ENCODE assay signal across 7 cellular contexts in genomic region chr2:54558976-54559410, GRCh38.
A peak's percentile ranks its signal among the peaks of the same experiment; 100 is the strongest.
DNase-seq lines count a peak whose midpoint lies in the region; ATAC-seq and TF ChIP-seq lines count a peak whose summit lies in the region.

No MANE protein-coding gene starts in this region.

- H3K4me3 ChIP-seq in OCI-LY1 (ENCODE audit: low read depth, low read length, poor library complexity, severe bottlenecking) = peak overlapping the region; percentile 95
- peak overlapping the region; percentile 74 for H3K4me3 ChIP-seq in osteoblast (ENCODE audit: insufficient read depth, low read length)
- H3K4me3 ChIP-seq in SJCRH30 = no peak overlapping the region

- H3K9ac ChIP-seq in OCI-LY1 (ENCODE audit: low read length) = peak overlapping the region; percentile 82

- H3K27me3 ChIP-seq in OCI-LY1 (ENCODE audit: insufficient read depth, low read length) = no peaks in the 10 kb centered on the region
- H3K27me3 ChIP-seq in osteoblast (ENCODE audit: insufficient read depth, low read length) = no peaks in the 10 kb centered on the region
- H3K27me3 ChIP-seq in SJCRH30 = no peaks in the 10 kb centered on the region

- H2AFZ ChIP-seq in OCI-LY1 (ENCODE audit: low read length) (no peak overlapping the region), osteoblast (ENCODE audit: low read length) (no peak overlapping the region)

- no peaks in the 10 kb centered on the region for H4K20me1 ChIP-seq in OCI-LY1 (ENCODE audit: insufficient read depth, low read length)
- peaks cover 11% of the 10 kb centered on the region for H4K20me1 ChIP-seq in osteoblast (ENCODE audit: insufficient read depth, low read length)

- H3K4me2 ChIP-seq in OCI-LY1 (ENCODE audit: low read length) (peak overlapping the region; percentile 96), osteoblast (ENCODE audit: insufficient read depth, low read length) (peak overlapping the region; percentile 95)

- H3K36me3 ChIP-seq in OCI-LY1 (ENCODE audit: insufficient read depth, low read length) = no peaks in the 10 kb centered on the region
- no peaks in the 10 kb centered on the region for H3K36me3 ChIP-seq in osteoblast (ENCODE audit: insufficient read depth, low read length)
- H3K36me3 ChIP-seq in SJCRH30 = peaks cover 17% of the 10 kb centered on the region; the same call in 1 of the 2 replicates

- ATAC-seq in GM19397 (IDR thresholded peaks at IDR 0.05; ENCODE audit: unreplicated experiment) = peak; percentile 8

- H3F3A ChIP-seq in OCI-LY1 (ENCODE audit: insufficient read depth, low read length) = peaks cover 8% of the 10 kb centered on the region; the same call in 1 of the 2 replicates

- no peaks in the 10 kb centered on the region for H3K9me2 ChIP-seq in OCI-LY1 (ENCODE audit: low read depth, low read length)

- no peaks in the 10 kb centered on the region for H3K9me3 ChIP-seq in OCI-LY1 (ENCODE audit: low read length)
- no peaks in the 10 kb centered on the region for H3K9me3 ChIP-seq in osteoblast (ENCODE audit: low read depth, low read length)
- H3K9me3 ChIP-seq in SJCRH30 (replicated peaks) = no peaks in the 10 kb centered on the region

- peak overlapping the region; percentile 18 for H3K27ac ChIP-seq in OCI-LY1 (ENCODE audit: low read depth, low read length, poor library complexity, severe bottlenecking)
- peak overlapping the region; percentile 96 for H3K27ac ChIP-seq in epithelial cell of prostate
- H3K27ac ChIP-seq in osteoblast (ENCODE audit: low read depth, low read length) = peak overlapping the region; percentile 97
- H3K27ac ChIP-seq in SJCRH30 = no peak overlapping the region

- DNase-seq in epithelial cell of prostate (ENCODE audit: low read depth, low spot score) (no peak), osteoblast (ENCODE audit: insufficient read length, low spot score, missing footprints) (peak; percentile 68), DMS114 treated with DMSO at 0.1 percent for 48 hours (lab: John Stamatoyannopoulos, UW; ENCODE audit: unreplicated experiment) (no peak), SJCRH30 (no peak), A172 (ENCODE audit: low spot score) (no peak)

- peaks cover 44% of the 10 kb centered on the region for H3K4me1 ChIP-seq in OCI-LY1 (ENCODE audit: insufficient read depth, low read length, severe bottlenecking)
- peaks cover 50% of the 10 kb centered on the region for H3K4me1 ChIP-seq in osteoblast (ENCODE audit: insufficient read depth, low read length)
- no peaks in the 10 kb centered on the region for H3K4me1 ChIP-seq in SJCRH30

- H3K79me2 ChIP-seq in OCI-LY1 (ENCODE audit: insufficient read depth, low read length) (peaks cover 4% of the 10 kb centered on the region; the same call in 1 of the 2 replicates), osteoblast (ENCODE audit: insufficient read depth, low read length) (peaks cover 67% of the 10 kb centered on the region)

- no peak for TF ChIP-seq CTCF in OCI-LY1 (IDR thresholded peaks at IDR 0.05; ENCODE audit: low read length)
- no peak for TF ChIP-seq CTCF in osteoblast (IDR thresholded peaks at IDR 0.05; ENCODE audit: extremely low read depth, low read depth, low read length)
